In the genomic region with DNA sequence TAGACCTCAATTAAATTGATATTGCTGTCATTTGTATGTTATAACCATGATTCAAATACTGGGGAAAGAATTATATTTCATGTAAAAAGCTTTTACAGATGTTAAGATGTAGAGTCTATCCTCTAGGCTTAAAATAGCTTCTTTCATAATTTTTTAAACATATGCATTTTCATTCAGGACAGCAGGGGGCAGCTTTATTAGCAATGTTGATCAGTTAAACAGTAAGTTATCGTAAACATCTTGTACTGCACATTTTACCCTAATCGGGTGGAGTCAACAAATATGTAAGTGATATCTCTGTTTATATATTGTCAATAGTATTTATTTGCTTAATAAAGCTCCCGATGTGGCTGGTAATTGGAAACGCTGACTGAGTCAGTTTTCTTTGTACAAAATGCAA, we compare ENCODE assay signal across 8 cellular contexts.
DNase-seq lines count a peak whose midpoint lies in the region; ATAC-seq and TF ChIP-seq lines count a peak whose summit lies in the region.

No MANE protein-coding gene starts in this region.

- no peak for ATAC-seq in GM18520 (IDR thresholded peaks at IDR 0.05; ENCODE audit: unreplicated experiment)
- no peak for ATAC-seq in GM18511 (IDR thresholded peaks at IDR 0.05; ENCODE audit: unreplicated experiment)

- H3K4me1 Mint-ChIP-seq in immature natural killer cell = no peaks in the 10 kb centered on the region

- peak; percentile 17 for DNase-seq in ACHN
- peak; percentile 18 for DNase-seq in SW480 (ENCODE audit: low spot score)
- peak; percentile 2 to 16 (median 12) for DNase-seq in immature natural killer cell
- no peak for DNase-seq in putamen (ENCODE audit: low spot score)
- no peak for DNase-seq in occipital lobe (lab: John Stamatoyannopoulos, UW)

- no peak overlapping the region for H3K4me3 Mint-ChIP-seq in immature natural killer cell

- H3K4me3 ChIP-seq in GM12875 (ENCODE audit: low read depth, low read length) = no peak overlapping the region

- TF ChIP-seq CTCF in GM12875 (IDR thresholded peaks at IDR 0.05; ENCODE audit: borderline replicate concordance, insufficient read depth, low read depth, low read length) = peak; percentile 21; the same call in 1 of the 2 replicates

- in situ Hi-C loops in ACHN (cut with HindIII; ENCODE audit: low pct_ligation_motif_present, low pct_unique_long_range_greater_than_20kb, low sequenced_read_pairs) = no loop called here

- H3K27me3 Mint-ChIP-seq in immature natural killer cell (ENCODE audit: low read depth in 3 of 3) = peaks cover 2 to 10% (median 3%) of the 10 kb centered on the region in 3 donors

- no peak overlapping the region for H3K27ac Mint-ChIP-seq in immature natural killer cell

- H3K36me3 Mint-ChIP-seq in immature natural killer cell = no peaks in the 10 kb centered on the region

- H3K9me3 Mint-ChIP-seq in immature natural killer cell = no peaks in the 10 kb centered on the region

Comparison
In these comparisons a context has a peak if more than half of its experiments do, and no peak if none do; other contexts are left out.
1. DNase-seq: peak in ACHN (single experiment), SW480 (single experiment) and immature natural killer cell (3 of 3); none in putamen (single experiment) and occipital lobe (single experiment).